In the genomic region with DNA sequence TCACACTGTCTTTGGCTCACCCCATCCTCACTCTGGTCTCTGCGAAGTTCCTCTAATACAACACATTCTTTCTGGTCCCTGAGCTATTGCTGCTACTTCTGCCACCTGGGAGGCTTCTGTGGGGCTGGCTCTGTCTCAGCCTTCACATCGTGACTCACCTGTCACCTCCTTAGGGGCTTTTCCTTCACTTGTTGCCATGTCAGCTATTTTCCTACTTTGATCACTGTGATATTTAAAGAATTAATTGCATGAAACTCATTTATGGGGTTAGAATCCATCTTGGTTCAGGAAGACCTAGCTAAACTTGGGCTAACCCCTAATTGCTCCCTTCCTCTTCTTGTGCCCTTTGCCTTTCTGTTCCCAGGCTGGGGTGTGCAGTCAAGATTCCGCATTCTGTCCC, we compare ENCODE assay signal across 28 cellular contexts.
"Had no signal": no experiment of that assay in that cellular context is flagged by ENCODE, and none has a peak within 500 bp of the region (broad histone marks: within the 10 kb centered on the region; RNA-seq: fewer than 3 reads in every experiment).

No MANE protein-coding gene starts in this region.

- H3K27ac ChIP-seq: Peyer's patch, RWPE1, SJCRH30, SK-N-MC had no signal

- H3K4me1 ChIP-seq: Peyer's patch, SJCRH30 had no signal

- H3K27ac Mint-ChIP-seq: T-cell had no signal

- H3K4me1 Mint-ChIP-seq: T-cell had no signal

- H3K27me3 ChIP-seq: Peyer's patch, SJCRH30 had no signal

- H3K4me3 Mint-ChIP-seq: T-cell had no signal

- ATAC-seq: PC-3, Right ventricle myocardium inferior, SK-N-SH treated with all-trans-retinoic acid at 6 μM for 48 hours, T-cell had no signal

- H3K4me3 ChIP-seq: MG63, Peyer's patch, SJCRH30, SK-N-MC had no signal

- DNase-seq: Kasumi-1; MG63; NCI-H1048; NCI-H1436; NCI-H146; NCI-H1694; NCI-H187; NCI-H1930; NCI-H2029 treated with DMSO at 0.1 percent for 48 hours; NCI-H2107; NCI-H2171; NCI-H226; NCI-H510A treated with DMSO at 0.1 percent for 48 hours; NCI-H524 treated with DMSO at 0.1 percent for 48 hours; NCI-H526 treated with DMSO at 0.1 percent for 48 hours; NCI-H774; NK-92 treated with Interleukin-12 subunit alpha and Interleukin-12 subunit beta, amount 100 ng/mL, for 24 hours; OCI-M1; PC-3; Peyer's patch; SHP77; SIG-M5; SJCRH30; T-cell had no signal

- H3K9me3 ChIP-seq: MG63, Peyer's patch, SJCRH30 had no signal

- H3K27me3 Mint-ChIP-seq: T-cell had no signal

- H3K36me3 Mint-ChIP-seq: T-cell had no signal

- H3K36me3 ChIP-seq: MG63, Peyer's patch, SJCRH30 had no signal
